ENCODE assay signal across 17 cellular contexts in the genomic region with DNA sequence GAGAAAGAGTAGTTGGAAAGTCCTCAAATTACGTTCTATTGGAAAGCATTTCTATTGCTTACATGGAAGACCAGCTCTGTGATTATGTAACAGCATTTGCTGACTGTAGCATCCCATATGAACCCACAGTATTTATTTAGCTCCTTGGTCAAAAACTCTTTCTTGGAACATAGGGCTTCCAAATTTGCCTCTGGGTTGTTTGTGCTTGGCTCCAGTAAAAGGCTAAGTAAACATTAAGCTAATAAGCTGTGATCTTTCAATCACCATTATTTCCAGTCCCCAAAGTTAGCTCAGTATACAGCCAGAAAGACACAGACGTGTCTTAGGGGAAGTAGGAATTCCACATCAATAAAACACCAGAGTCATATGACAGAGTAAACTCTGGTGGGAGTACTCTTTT.
"Had no signal": no experiment of that assay in that cellular context is flagged by ENCODE, and none has a peak within 500 bp of the region (broad histone marks: within the 10 kb centered on the region; RNA-seq: fewer than 3 reads in every experiment).

No MANE protein-coding gene starts in this region.

- H3K36me3 ChIP-seq: esophagus muscularis mucosa, gastroesophageal sphincter, heart left ventricle, left lung, lower lobe of right lung had no signal

- H3K4me3 ChIP-seq: coronary artery, dorsolateral prefrontal cortex, esophagus muscularis mucosa, gastroesophageal sphincter, heart left ventricle, left lung, lower lobe of right lung had no signal

- ATAC-seq: gastroesophageal sphincter; heart left ventricle; left cardiac atrium; left lung; left ventricle myocardium superior; lower lobe of right lung; naive thymus-derived CD4-positive, alpha-beta T cell had no signal

- DNase-seq: dermis blood vessel endothelial cell; dorsolateral prefrontal cortex; effector CD4-positive, alpha-beta T cell; effector memory CD4-positive, alpha-beta T cell; foreskin fibroblast; heart left ventricle; hippocampal formation; left cardiac atrium; left lung; left ventricle myocardium superior; lower lobe of right lung; mesenchymal stem cell; midbrain; naive thymus-derived CD4-positive, alpha-beta T cell had no signal

- H3K9me3 ChIP-seq: esophagus muscularis mucosa, gastroesophageal sphincter, heart left ventricle, left lung, lower lobe of right lung had no signal

- H3K27ac ChIP-seq: coronary artery, dorsolateral prefrontal cortex, esophagus muscularis mucosa, gastroesophageal sphincter, heart left ventricle, left lung, lower lobe of right lung had no signal

- H3K27me3 ChIP-seq: dorsolateral prefrontal cortex, esophagus muscularis mucosa, gastroesophageal sphincter, heart left ventricle, left lung had no signal

- H3K4me1 ChIP-seq: esophagus muscularis mucosa, gastroesophageal sphincter, left lung, lower lobe of right lung had no signal
